ENCODE assay signal across 8 cellular contexts in the genomic region with DNA sequence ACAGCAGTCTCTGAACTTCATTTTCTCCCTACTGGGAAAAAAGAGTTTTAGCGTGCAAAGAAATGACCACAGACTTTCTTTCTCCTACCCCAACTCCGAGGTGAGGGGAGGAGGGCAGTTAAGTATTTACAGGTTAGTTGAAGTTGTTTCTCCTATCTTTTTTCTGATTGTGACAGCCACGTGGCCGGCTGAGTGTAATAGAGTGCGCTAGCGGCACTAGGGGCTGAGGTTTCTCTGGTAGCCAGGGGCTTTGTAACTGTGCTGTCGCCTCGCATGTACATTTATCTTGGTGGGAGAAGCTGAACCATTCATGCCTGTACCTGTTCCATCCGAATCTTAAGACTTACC. TPM values are rescaled to one million over a fixed set of nuclear protein-coding genes. Genes with fewer than 3 reads are reported as not detected.
DNase-seq lines count a peak whose midpoint lies in the region; ATAC-seq, FAIRE-seq and TF ChIP-seq lines count a peak whose summit lies in the region.

No MANE protein-coding gene starts in this region.

- peak overlapping the region; percentile 80 for H3K4me2 ChIP-seq in HepG2 (ENCODE audit: low read depth, low read length)

- ATAC-seq in HG03103 (IDR thresholded peaks at IDR 0.05; ENCODE audit: low read depth, unreplicated experiment) (peak; percentile 9), HepG2 (peak; percentile 25)

- 1% methylated on average over 9 of the region's 9 CpGs for WGBS in HepG2 (ENCODE audit: low lambda C conversion rate)

- intact Hi-C loops in HepG2 (cut with micrococcal nuclease; ENCODE audit: unreplicated experiment) = no loop called here

- peaks cover 9% of the 10 kb centered on the region; the same call in 1 of the 2 replicates for H4K20me1 ChIP-seq in HepG2 (ENCODE audit: insufficient read depth, low read length)

- no TSS peak for BruUV-seq in HepG2 (replicated peaks; lab: Mats Ljungman, UMichigan)

- H3K4me1 ChIP-seq in SJCRH30 (peaks cover 3% of the 10 kb centered on the region; the same call in 1 of the 2 replicates), HepG2 (ENCODE audit: insufficient read depth, low read length) (peaks cover 62% of the 10 kb centered on the region)

- H3K9ac ChIP-seq in HepG2 (ENCODE audit: insufficient read depth, low read depth, low read length) = peak overlapping the region; percentile 87

- H3K79me2 ChIP-seq in HepG2 (ENCODE audit: insufficient read depth, low read length) = peaks cover 60% of the 10 kb centered on the region

- CTCF ChIA-PET in HepG2 (lab: Yijun Ruan, JAX; ENCODE audit: low intra/inter-chr PET ratio, low total read pairs) = no interaction called here

- POLR2A ChIA-PET in HepG2 (lab: Yijun Ruan, JAX) = no interaction called here

- TF ChIP-seq CTCF in astrocyte of the cerebellum (IDR thresholded peaks at IDR 0.05; ENCODE audit: low read depth, low read length, missing control alignments) (no peak), HepG2 (CRISPR knock-in tag; IDR thresholded peaks at IDR 0.05) (peak; percentile 10; the same call in 1 of the 2 replicates)

- TF ChIP-seq EP300 in HepG2 (IDR thresholded peaks at IDR 0.05; ENCODE audit: low read depth in 2 of 2, low read length in 2 of 2) (no peak), HepG2 (CRISPR knock-in tag; IDR thresholded peaks at IDR 0.05; ENCODE audit: borderline replicate concordance) (no peak)

- peaks cover 3% of the 10 kb centered on the region; the same call in 1 of the 2 replicates for H3K36me3 ChIP-seq in SJCRH30
- peaks cover 0 to 1% of the 10 kb centered on the region in 2 experiments; a peak in 1 of 5 replicates for H3K36me3 ChIP-seq in HepG2 (replicated peaks in 1 of 2; ENCODE audit: control insufficient read depth in 1 of 2, insufficient read depth in 2 of 2, low read length in 2 of 2)

- H2AFZ ChIP-seq in HepG2 (ENCODE audit: low read length) = peak overlapping the region; percentile 69

- no peak for TF ChIP-seq POLR2A in HepG2 (IDR thresholded peaks at IDR 0.05; ENCODE audit: insufficient read depth in 1 of 2, low read depth in 2 of 2, low read length in 2 of 2)

- in situ Hi-C loops in astrocyte of the cerebellum (cut with HindIII; ENCODE audit: low sequenced_read_pairs) (no loop called here), HepG2 (cut with HindIII; ENCODE audit: extremely low pct_ligation_motif_present, low pct_unique_long_range_greater_than_20kb) (no loop called here)

- H3K4me3 ChIP-seq in SJCRH30 (peak overlapping the region; percentile 98), astrocyte of the cerebellum (ENCODE audit: low read depth, low read length) (peak overlapping the region; percentile 68), HepG2 (replicated peaks in 1 of 3; ENCODE audit: insufficient read depth in 1 of 3, low read depth in 2 of 3, low read length in 3 of 3) (peak overlapping the region; percentile 66 to 98 (median 76))

- FAIRE-seq in HepG2 (lab: Jason Lieb, UNC) = no peak

- H3K9me3 ChIP-seq in SJCRH30 (replicated peaks) (no peaks in the 10 kb centered on the region), HepG2 (ENCODE audit: low read length) (no peaks in the 10 kb centered on the region)

- H3K27me3 ChIP-seq in SJCRH30 (no peaks in the 10 kb centered on the region), HepG2 (ENCODE audit: control insufficient read depth in 1 of 2, insufficient read depth in 2 of 2, low read length in 2 of 2) (no peaks in the 10 kb centered on the region; a peak in 1 of 5 replicates)

- H3K27ac ChIP-seq in SJCRH30 (peak overlapping the region; percentile 98), HepG2 (ENCODE audit: extremely low read length, insufficient read depth, low read length) (peak overlapping the region; percentile 84)

- no peak for TF ChIP-seq RAD21 in HepG2 (CRISPR knock-in tag; IDR thresholded peaks at IDR 0.05)

- DNase-seq in activated CD4-positive, CD25-positive, alpha-beta regulatory T cell treated with anti-CD3 and anti-CD28 coated beads, Interleukin-2, amount 50 U/mL, for 72 hours = peak; percentile 40
- no peak for DNase-seq in activated CD4-positive, CD25-positive, alpha-beta regulatory T cell (lab: John Stamatoyannopoulos, UW)
- peak; percentile 44 to 66 for DNase-seq in SJCRH30
- no peak for DNase-seq in astrocyte of the cerebellum (ENCODE audit: low read depth)
- peak; percentile 52 for DNase-seq in HepG2 (ENCODE audit: low spot score)
- peak; percentile 10 to 11 for DNase-seq in stimulated activated CD8-positive, alpha-beta memory T cell treated with anti-CD3 and anti-CD28 coated beads, Interleukin-7, amount 100 ng/mL, for 4 hours (ENCODE audit: low read depth in 2 of 2)
- no peak for DNase-seq in NCI-H226

TF ChIP-seq in HepG2, 621 proteins besides CTCF, POLR2A, EP300 and RAD21 (continues in another document):
- TF ChIP-seq POLR2AphosphoS2 (IDR thresholded peaks at IDR 0.05; ENCODE audit: low read depth, low read length) (no peak), TERF1 (CRISPR knock-in tag; IDR thresholded peaks at IDR 0.05) (no peak), CEBPB (IDR thresholded peaks at IDR 0.05; ENCODE audit: borderline replicate concordance, low read depth, low read length) (no peak), MTA3 (CRISPR knock-in tag; IDR thresholded peaks at IDR 0.05) (no peak), SP5 (CRISPR knock-in tag; IDR thresholded peaks at IDR 0.05; ENCODE audit: borderline replicate concordance, low read depth) (no peak), ISL2 (CRISPR knock-in tag; IDR thresholded peaks at IDR 0.05) (peak; percentile 43; the same call in 1 of the 2 replicates), TOE1 (CRISPR knock-in tag; IDR thresholded peaks at IDR 0.05) (0 out of 2 replicates have a peak, but pooled peaks have one; percentile 71), KAT7 (CRISPR knock-in tag; IDR thresholded peaks at IDR 0.05; ENCODE audit: borderline replicate concordance) (no peak)
- TF ChIP-seq, protein P1, sequence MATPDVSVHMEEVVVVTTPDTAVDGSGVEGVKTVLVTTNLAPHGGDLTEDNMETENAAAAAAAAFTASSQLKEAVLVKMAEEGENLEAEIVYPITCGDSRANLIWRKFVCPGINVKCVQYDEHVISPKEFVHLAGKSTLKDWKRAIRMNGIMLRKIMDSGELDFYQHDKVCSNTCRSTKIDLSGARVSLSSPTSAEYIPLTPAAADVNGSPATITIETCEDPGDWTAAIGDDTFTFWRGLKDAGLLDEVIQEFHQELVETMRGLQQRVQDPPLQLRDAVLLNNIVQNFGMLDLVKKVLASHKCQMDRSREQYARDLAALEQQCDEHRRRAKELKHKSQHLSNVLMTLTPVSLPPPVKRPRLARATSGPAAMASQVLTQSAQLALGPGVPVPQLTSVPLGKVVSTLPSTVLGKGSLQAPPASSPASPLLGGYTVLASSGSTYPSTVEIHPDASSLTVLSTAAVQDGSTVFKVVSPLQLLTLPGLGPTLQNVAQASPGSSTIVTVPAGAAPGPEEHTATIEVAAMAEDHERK (CRISPR knock-in tag; IDR thresholded peaks at IDR 0.05; ENCODE audit: low read depth) = no peak
- TF ChIP-seq, protein P2, sequence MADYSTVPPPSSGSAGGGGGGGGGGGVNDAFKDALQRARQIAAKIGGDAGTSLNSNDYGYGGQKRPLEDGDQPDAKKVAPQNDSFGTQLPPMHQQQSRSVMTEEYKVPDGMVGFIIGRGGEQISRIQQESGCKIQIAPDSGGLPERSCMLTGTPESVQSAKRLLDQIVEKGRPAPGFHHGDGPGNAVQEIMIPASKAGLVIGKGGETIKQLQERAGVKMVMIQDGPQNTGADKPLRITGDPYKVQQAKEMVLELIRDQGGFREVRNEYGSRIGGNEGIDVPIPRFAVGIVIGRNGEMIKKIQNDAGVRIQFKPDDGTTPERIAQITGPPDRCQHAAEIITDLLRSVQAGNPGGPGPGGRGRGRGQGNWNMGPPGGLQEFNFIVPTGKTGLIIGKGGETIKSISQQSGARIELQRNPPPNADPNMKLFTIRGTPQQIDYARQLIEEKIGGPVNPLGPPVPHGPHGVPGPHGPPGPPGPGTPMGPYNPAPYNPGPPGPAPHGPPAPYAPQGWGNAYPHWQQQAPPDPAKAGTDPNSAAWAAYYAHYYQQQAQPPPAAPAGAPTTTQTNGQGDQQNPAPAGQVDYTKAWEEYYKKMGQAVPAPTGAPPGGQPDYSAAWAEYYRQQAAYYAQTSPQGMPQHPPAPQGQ (CRISPR knock-in tag; IDR thresholded peaks at IDR 0.05; ENCODE audit: borderline replicate concordance) = no peak; the same call in 1 of the 2 replicates

RNA-seq across cellular contexts. Expression of gene FOXN2, which starts 1.3 kb away (rescaled TPM):
- total RNA-seq in SJCRH30 (2014; rRNA removed; shearing (Covaris generic)) = 61.9 and 71.0 TPM in 2 replicates
- total RNA-seq in HepG2 (2016; rRNA removed; fragmentation: Illumina TruSeq; extraction: Trizol) = 41.9 and 64.2 TPM in 2 replicates
- total RNA-seq in HepG2 (2016; cell fraction: cytosol; rRNA removed; fragmentation: Illumina TruSeq; extraction: Trizol; ENCODE audit: low read depth) = 55.0 and 65.0 TPM in 2 replicates
- 40.3 and 60.7 TPM in 2 replicates for total RNA-seq in HepG2 (2016; cell fraction: insoluble cytoplasmic fraction; rRNA removed; fragmentation: Illumina TruSeq; extraction: Trizol)
- 38.6 and 41.7 TPM in 2 replicates for total RNA-seq in HepG2 (2016; cell fraction: membrane; rRNA removed; fragmentation: Illumina TruSeq; extraction: Trizol)
- 36.1 and 36.8 TPM in 2 replicates for total RNA-seq in HepG2 (2016; cell fraction: nucleus; rRNA removed; fragmentation: Illumina TruSeq; extraction: Trizol)
- polyA plus RNA-seq in HepG2 (2011; rRNA removed) = 20.7 and 23.5 TPM in 2 replicates
- polyA plus RNA-seq in HepG2 (2011; cell fraction: cytosol; rRNA removed) = 9.1 and 13.6 TPM in 2 replicates
- polyA plus RNA-seq in HepG2 (2011; cell fraction: nucleus; rRNA removed) = 16.6 and 19.6 TPM in 2 replicates
- polyA plus RNA-seq in HepG2 (2012) = 23.3 and 23.5 TPM in 2 replicates
- polyA plus RNA-seq in HepG2 (2016; cell fraction: cytosol; fragmentation: Illumina TruSeq; extraction: Trizol; ENCODE audit: low read depth) = 0.71 and 1.4 TPM in 2 replicates
- 19.8 and 21.3 TPM in 2 replicates for polyA plus RNA-seq in HepG2 (2016; cell fraction: insoluble cytoplasmic fraction; fragmentation: Illumina TruSeq; extraction: Trizol; ENCODE audit: low read depth)
- 2.1 and 2.4 TPM in 2 replicates for polyA plus RNA-seq in HepG2 (2016; cell fraction: membrane; fragmentation: Illumina TruSeq; extraction: Trizol; ENCODE audit: low read depth)
- 27.3 and 30.6 TPM in 2 replicates for polyA plus RNA-seq in HepG2 (2016; cell fraction: nucleus; fragmentation: Illumina TruSeq; extraction: Trizol; ENCODE audit: insufficient read depth, low read depth)
- polyA minus RNA-seq in HepG2 (2011; rRNA and poly(A)+ RNA removed; ENCODE audit: low replicate concordance) = 15.0 and 23.6 TPM in 2 replicates
- polyA minus RNA-seq in HepG2 (2011; cell fraction: cytosol; rRNA and poly(A)+ RNA removed) = 35.9 and 43.0 TPM in 2 replicates
- polyA minus RNA-seq in HepG2 (2011; cell fraction: nucleus; rRNA and poly(A)+ RNA removed) = 93.5 and 119 TPM in 2 replicates

Comparison
In these comparisons a context has a peak if more than half of its experiments do, and no peak if none do; other contexts are left out.
1. DNase-seq: peak in activated CD4-positive, CD25-positive, alpha-beta regulatory T cell treated with anti-CD3 and anti-CD28 coated beads, Interleukin-2, amount 50 U/mL, for 72 hours (single experiment), SJCRH30 (2 of 2), HepG2 (single experiment) and stimulated activated CD8-positive, alpha-beta memory T cell treated with anti-CD3 and anti-CD28 coated beads, Interleukin-7, amount 100 ng/mL, for 4 hours (2 of 2); none in activated CD4-positive, CD25-positive, alpha-beta regulatory T cell (0 of 4), astrocyte of the cerebellum (single experiment) and NCI-H226 (single experiment).
2. Peak in every context shown above with its lines, with median percentiles within 50 percentile points of each other: H3K4me3 ChIP-seq.